ENCODE assay signal across 8 cellular contexts in genomic region chr19:9075064-9075964, GRCh38. TPM values are rescaled to one million over a fixed set of nuclear protein-coding genes. Genes with fewer than 3 reads are reported as not detected.
A peak's percentile ranks its signal among the peaks of the same experiment; 100 is the strongest.
DNase-seq lines count a peak whose midpoint lies in the region; ATAC-seq and TF ChIP-seq lines count a peak whose summit lies in the region.

No MANE protein-coding gene starts in this region.

- intact Hi-C loops in breast epithelium (cut with DNase I; ENCODE audit: low total_unique reads): no loop called here
- intact Hi-C loops in CD4-positive, alpha-beta memory T cell (cut with micrococcal nuclease): no loop called here

- H3K27ac Mint-ChIP-seq in CD4-positive, alpha-beta memory T cell: no peak overlapping the region

- CTCF ChIA-PET in CD4-positive, alpha-beta memory T cell (lab: Charles Lee; ENCODE audit: partially characterized antibody): no interaction called here

- peaks cover 0 to 2% of the 10 kb centered on the region in 2 donors for H3K27me3 Mint-ChIP-seq in CD4-positive, alpha-beta memory T cell

- H3K9me3 ChIP-seq in breast epithelium: no peaks in the 10 kb centered on the region
- H3K9me3 ChIP-seq in CD4-positive, alpha-beta memory T cell (ENCODE audit: control insufficient read depth in 1 of 2, low read length in 2 of 2): no peaks in the 10 kb centered on the region

- no peak overlapping the region for H3K4me3 Mint-ChIP-seq in CD4-positive, alpha-beta memory T cell

- H3K4me1 ChIP-seq in breast epithelium: no peaks in the 10 kb centered on the region
- H3K4me1 ChIP-seq in CD4-positive, alpha-beta memory T cell (ENCODE audit: insufficient read depth, low read length): no peaks in the 10 kb centered on the region

- no peak for ATAC-seq in HG02885 (IDR thresholded peaks at IDR 0.05; ENCODE audit: poor library complexity, unreplicated experiment)
- ATAC-seq in GM18909 (IDR thresholded peaks at IDR 0.05; ENCODE audit: poor library complexity, unreplicated experiment): no peak

- no peaks in the 10 kb centered on the region for H3K36me3 ChIP-seq in breast epithelium
- no peaks in the 10 kb centered on the region for H3K36me3 ChIP-seq in kidney epithelial cell (ENCODE audit: control insufficient read depth, insufficient read depth, low read length)
- H3K36me3 ChIP-seq in CD4-positive, alpha-beta memory T cell (ENCODE audit: insufficient read depth, low read length): no peaks in the 10 kb centered on the region

- TF ChIP-seq POLR2A in breast epithelium (IDR thresholded peaks at IDR 0.05): no peak

- H3K4me3 ChIP-seq in breast epithelium (no peak overlapping the region), kidney epithelial cell (ENCODE audit: low read depth, low read length) (no peak overlapping the region)
- no peak overlapping the region for H3K4me3 ChIP-seq in CD4-positive, alpha-beta memory T cell (ENCODE audit: low read length in 2 of 2)

- H3K4me1 Mint-ChIP-seq in CD4-positive, alpha-beta memory T cell: peaks cover 0 to 5% (median 0%) of the 10 kb centered on the region in 4 donors

- DNase-seq in DMS 273 (lab: John Stamatoyannopoulos, UW; ENCODE audit: unreplicated experiment) (peak; percentile 81), MV-4-11 (lab: John Stamatoyannopoulos, UW) (peak; percentile 69), breast epithelium (ENCODE audit: low spot score in 2 of 2) (peak; percentile 69 to 75), kidney epithelial cell (ENCODE audit: low read depth) (peak; percentile 96)
- DNase-seq in CD4-positive, alpha-beta memory T cell: no peak

- peak overlapping the region; percentile 23 to 61 for H3K27ac ChIP-seq in breast epithelium
- H3K27ac ChIP-seq in temporal lobe (ENCODE audit: low read depth, low read length): peak overlapping the region; percentile 20
- H3K27ac ChIP-seq in CD4-positive, alpha-beta memory T cell (ENCODE audit: low read depth, low read length): no peak overlapping the region

- POLR2A ChIA-PET in CD4-positive, alpha-beta memory T cell (lab: Charles Lee; ENCODE audit: partially characterized antibody): no interaction called here

- no peaks in the 10 kb centered on the region for H3K36me3 Mint-ChIP-seq in CD4-positive, alpha-beta memory T cell

- H3K27me3 ChIP-seq in breast epithelium (no peaks in the 10 kb centered on the region), kidney epithelial cell (ENCODE audit: control insufficient read depth, insufficient read depth, low read length) (no peaks in the 10 kb centered on the region)
- H3K27me3 ChIP-seq in CD4-positive, alpha-beta memory T cell (ENCODE audit: insufficient read depth, low read length): no peaks in the 10 kb centered on the region

- no peak for TF ChIP-seq CTCF in breast epithelium (IDR thresholded peaks at IDR 0.05)
- TF ChIP-seq CTCF in kidney epithelial cell (IDR thresholded peaks at IDR 0.05; ENCODE audit: insufficient read depth, low read length, poor library complexity, severe bottlenecking): no peak

- no peaks in the 10 kb centered on the region for H3K9me3 Mint-ChIP-seq in CD4-positive, alpha-beta memory T cell

RNA-seq across cellular contexts. Expression of gene OR1M1, which starts 11.5 kb away (rescaled TPM):
- total RNA-seq in breast epithelium (not detected), kidney epithelial cell (not detected in 2 replicates), temporal lobe (not detected)
- not detected for total RNA-seq in CD4-positive, alpha-beta memory T cell
- polyA plus RNA-seq in CD4-positive, alpha-beta memory T cell: not detected

RNA-seq across cellular contexts. Expression of gene OR7G2, which starts 32.0 kb away (rescaled TPM):
- total RNA-seq in breast epithelium (not detected), kidney epithelial cell (not detected in 2 replicates), temporal lobe (not detected)
- not detected for total RNA-seq in CD4-positive, alpha-beta memory T cell
- not detected for polyA plus RNA-seq in CD4-positive, alpha-beta memory T cell

RNA-seq across cellular contexts. Expression of gene OR7G1, which starts 40.2 kb away (rescaled TPM):
- total RNA-seq in breast epithelium: not detected
- not detected in 2 replicates for total RNA-seq in kidney epithelial cell
- total RNA-seq in temporal lobe: not detected
- not detected for total RNA-seq in CD4-positive, alpha-beta memory T cell
- polyA plus RNA-seq in CD4-positive, alpha-beta memory T cell: not detected

RNA-seq across cellular contexts. Expression of gene OR7G3, which starts 51.4 kb away (rescaled TPM):
- total RNA-seq in breast epithelium: not detected
- total RNA-seq in kidney epithelial cell: not detected in 2 replicates
- not detected for total RNA-seq in temporal lobe
- total RNA-seq in CD4-positive, alpha-beta memory T cell: not detected
- not detected for polyA plus RNA-seq in CD4-positive, alpha-beta memory T cell

Comparison
In these comparisons a context has a peak if more than half of its experiments do, and no peak if none do; other contexts are left out.
1. DNase-seq: peak in DMS 273 (single experiment), MV-4-11 (single experiment), breast epithelium (2 of 2) and kidney epithelial cell (single experiment); none in CD4-positive, alpha-beta memory T cell (0 of 5).